In genomic region chr6:1722801-1723200, GRCh38 we compare ENCODE assay signal across 27 cellular contexts.
"Had no signal": no experiment of that assay in that cellular context is flagged by ENCODE, and none has a peak within 500 bp of the region (broad histone marks: within the 10 kb centered on the region; RNA-seq: fewer than 3 reads in every experiment).

No MANE protein-coding gene starts in this region.

- H3K27me3 Mint-ChIP-seq: naive thymus-derived CD4-positive, alpha-beta T cell; stimulated activated memory B cell treated with anti-CD40 and anti-IgM and Interleukin-4, amounts not matched to agents 10 μg/mL and 1 μg/mL and 100 μg/mL, for 72 hours; stimulated activated naive CD8-positive, alpha-beta T cell treated with anti-CD3 and anti-CD28 coated beads, Interleukin-15, amount 100 ng/mL, for 72 hours had no signal

- H3K27ac ChIP-seq: dorsolateral prefrontal cortex, epithelial cell of prostate, heart right ventricle, left lung, ovary, psoas muscle, skin epidermis, spleen, suprapubic skin, vagina had no signal

- H3K4me1 Mint-ChIP-seq: stimulated activated naive CD8-positive, alpha-beta T cell treated with anti-CD3 and anti-CD28 coated beads, Interleukin-15, amount 100 ng/mL, for 72 hours had no signal

- H3K36me3 ChIP-seq: heart right ventricle, left lung, ovary, suprapubic skin, vagina had no signal

- H3K9me3 Mint-ChIP-seq: naive thymus-derived CD4-positive, alpha-beta T cell; nephron progenitor cell; stimulated activated memory B cell treated with anti-CD40 and anti-IgM and Interleukin-4, amounts not matched to agents 10 μg/mL and 1 μg/mL and 100 μg/mL, for 72 hours; stimulated activated naive CD8-positive, alpha-beta T cell treated with anti-CD3 and anti-CD28 coated beads, Interleukin-15, amount 100 ng/mL, for 72 hours had no signal

- H3K9me3 ChIP-seq: heart right ventricle, left lung, ovary, psoas muscle, spleen, suprapubic skin, vagina had no signal

- H3K4me3 ChIP-seq: dorsolateral prefrontal cortex, heart right ventricle, left lung, ovary, psoas muscle, skin epidermis, spleen, suprapubic skin, vagina had no signal

- H3K27ac Mint-ChIP-seq: naive thymus-derived CD4-positive, alpha-beta T cell; nephron progenitor cell; stimulated activated memory B cell treated with anti-CD40 and anti-IgM and Interleukin-4, amounts not matched to agents 10 μg/mL and 1 μg/mL and 100 μg/mL, for 72 hours; stimulated activated naive CD8-positive, alpha-beta T cell treated with anti-CD3 and anti-CD28 coated beads, Interleukin-15, amount 100 ng/mL, for 72 hours had no signal

- H3K27me3 ChIP-seq: dorsolateral prefrontal cortex, heart right ventricle, left lung, ovary, spleen, suprapubic skin, vagina had no signal

- ATAC-seq: esophagus mucosa; heart right ventricle; left cardiac atrium; left lung; naive thymus-derived CD4-positive, alpha-beta T cell; psoas muscle; right cardiac atrium; stimulated activated memory B cell treated with anti-CD40 and anti-IgM and Interleukin-4, amounts not matched to agents 10 μg/mL and 1 μg/mL and 100 μg/mL, for 72 hours; stimulated activated naive CD8-positive, alpha-beta T cell treated with anti-CD3 and anti-CD28 coated beads, Interleukin-15, amount 100 ng/mL, for 72 hours had no signal

- DNase-seq: dorsolateral prefrontal cortex; effector CD4-positive, alpha-beta T cell; foreskin melanocyte; glutamatergic neuron; heart right ventricle; hippocampal formation; left cardiac atrium; left lung; mesenchymal stem cell; midbrain; naive thymus-derived CD4-positive, alpha-beta T cell; nephron progenitor cell; nucleus accumbens; ovary; posterior cingulate gyrus; psoas muscle; right cardiac atrium; spleen; stimulated activated CD4-positive, alpha-beta T cell treated with anti-CD3 and anti-CD28 coated beads, Interleukin-4, amount 100 ng/mL, for 4 hours; stimulated activated naive CD8-positive, alpha-beta T cell treated with anti-CD3 and anti-CD28 coated beads, Interleukin-15, amount 100 ng/mL, for 72 hours; trophoblast cell had no signal

- H3K4me3 Mint-ChIP-seq: naive thymus-derived CD4-positive, alpha-beta T cell; nephron progenitor cell; stimulated activated memory B cell treated with anti-CD40 and anti-IgM and Interleukin-4, amounts not matched to agents 10 μg/mL and 1 μg/mL and 100 μg/mL, for 72 hours; stimulated activated naive CD8-positive, alpha-beta T cell treated with anti-CD3 and anti-CD28 coated beads, Interleukin-15, amount 100 ng/mL, for 72 hours had no signal

- H3K4me1 ChIP-seq: psoas muscle, suprapubic skin, vagina had no signal
